In the genomic region with DNA sequence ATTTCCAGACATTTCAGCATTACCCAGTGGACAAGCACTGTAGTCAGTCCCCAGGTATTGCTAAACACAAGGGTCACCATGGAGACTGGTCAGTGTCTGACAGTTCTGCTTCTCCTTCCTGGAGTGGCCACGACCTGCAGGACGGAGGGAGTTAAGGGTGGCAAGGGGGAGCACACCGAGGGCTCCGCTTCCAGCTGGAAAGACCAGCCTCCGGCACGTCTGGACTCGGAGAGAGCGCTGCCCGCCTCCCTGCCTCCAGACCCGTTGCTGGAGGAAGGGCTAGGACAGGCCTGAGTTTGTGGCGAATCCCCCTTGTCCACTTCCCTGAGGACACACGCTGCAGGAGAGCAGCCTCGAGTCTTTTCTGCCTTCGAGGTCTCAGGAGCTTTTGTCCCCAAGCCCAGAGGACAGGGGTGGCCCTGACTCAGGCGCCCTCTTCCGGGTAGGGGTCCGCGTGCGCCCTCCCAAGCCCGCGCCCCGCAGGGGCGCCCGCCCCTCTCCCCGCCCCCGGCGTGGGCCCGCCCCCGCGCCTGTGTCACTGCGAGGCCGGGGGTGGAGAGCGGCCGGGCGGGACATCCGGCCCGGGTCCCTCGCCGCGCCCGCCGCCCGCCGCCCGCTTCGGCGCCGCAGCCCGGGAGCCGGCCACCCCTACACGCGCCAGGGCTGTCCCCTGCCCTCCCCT, we compare ENCODE assay signal across 8 cellular contexts. TPM values are rescaled to one million over a fixed set of nuclear protein-coding genes. Genes with fewer than 3 reads are reported as not detected.
DNase-seq lines count a peak whose midpoint lies in the region; ATAC-seq and TF ChIP-seq lines count a peak whose summit lies in the region.

A gene with protein sequence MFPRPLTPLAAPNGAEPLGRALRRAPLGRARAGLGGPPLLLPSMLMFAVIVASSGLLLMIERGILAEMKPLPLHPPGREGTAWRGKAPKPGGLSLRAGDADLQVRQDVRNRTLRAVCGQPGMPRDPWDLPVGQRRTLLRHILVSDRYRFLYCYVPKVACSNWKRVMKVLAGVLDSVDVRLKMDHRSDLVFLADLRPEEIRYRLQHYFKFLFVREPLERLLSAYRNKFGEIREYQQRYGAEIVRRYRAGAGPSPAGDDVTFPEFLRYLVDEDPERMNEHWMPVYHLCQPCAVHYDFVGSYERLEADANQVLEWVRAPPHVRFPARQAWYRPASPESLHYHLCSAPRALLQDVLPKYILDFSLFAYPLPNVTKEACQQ (plus strand): TSS at position 562 of the 682 bp plus-strand sequence. CDS start 230 bp downstream, outside the sequence.

- DNase-seq in AG04450 (ENCODE audit: low read depth, low spot score): no peak
- peak; percentile 54 for DNase-seq in RKO (ENCODE audit: low spot score)
- peak; percentile 86 for DNase-seq in activated effector memory CD4-positive, alpha-beta T cell treated with anti-CD3 and anti-CD28 coated beads, Interleukin-2, amount 50 U/mL, for 16 hours
- peak; percentile 16 for DNase-seq in fibroblast of the conjunctiva (ENCODE audit: low read depth)
- peak; percentile 59 to 63 for DNase-seq in thyroid gland

- ATAC-seq in GM18505 (IDR thresholded peaks at IDR 0.05; ENCODE audit: unreplicated experiment): peak; percentile 59
- ATAC-seq in HG03196 (IDR thresholded peaks at IDR 0.05; ENCODE audit: unreplicated experiment): peak; percentile 42

- H3K27me3 Mint-ChIP-seq in nephron (ENCODE audit: low read depth): no peaks in the 10 kb centered on the region

- CTCF ChIA-PET in AG04450 (lab: Charles Lee): no interaction called here

- 3 to 5% methylated on average over 10 to 15 of the region's 52 CpGs for WGBS in thyroid gland, 2 donors

- peak within 1 kb of the TSS; percentile 52 for H3K27ac ChIP-seq in AG04450 (ENCODE audit: low read depth, low read length)
- H3K27ac ChIP-seq in thyroid gland: peak within 1 kb of the TSS; percentile 73 to 94 (median 76)

- peaks cover 5% of the 10 kb centered on the region for H3K27me3 ChIP-seq in AG04450 (ENCODE audit: control insufficient read depth, insufficient read depth, low read length)
- H3K27me3 ChIP-seq in thyroid gland: no peaks in the 10 kb centered on the region

- peaks cover 11 to 13% of the 10 kb centered on the region in 2 donors for H3K36me3 ChIP-seq in thyroid gland

- H3K4me1 ChIP-seq in thyroid gland: peaks cover 17 to 21% of the 10 kb centered on the region in 2 donors

- peak; percentile 66 for TF ChIP-seq POLR2A in GM18505 (IDR thresholded peaks at IDR 0.05; ENCODE audit: borderline replicate concordance, extremely low read depth, insufficient read depth, insufficient read length)
- peak in 1 of 2 donors; percentile 56 for TF ChIP-seq POLR2A in thyroid gland (IDR thresholded peaks at IDR 0.05)

- H3K27ac Mint-ChIP-seq in nephron: peak within 1 kb of the TSS; percentile 64 to 78 (median 77)

- no peak; the same call in 1 of the 2 replicates for TF ChIP-seq CTCF in AG04450 (IDR thresholded peaks at IDR 0.05; ENCODE audit: low read depth, low read length)
- TF ChIP-seq CTCF in nephron (IDR thresholded peaks at IDR 0.05; ENCODE audit: unreplicated experiment in 3 of 3): peak in 1 of 3 experiments; percentile 11
- no peak for TF ChIP-seq CTCF in thyroid gland (IDR thresholded peaks at IDR 0.05)

- H3K9me3 Mint-ChIP-seq in nephron: no peaks in the 10 kb centered on the region

- no peaks in the 10 kb centered on the region for H3K9me3 ChIP-seq in AG04450 (ENCODE audit: control insufficient read depth, insufficient read depth, low read length)
- H3K9me3 ChIP-seq in thyroid gland: no peaks in the 10 kb centered on the region

- H3K4me3 ChIP-seq in AG04450 (ENCODE audit: low read depth, low read length) (peak within 1 kb of the TSS; percentile 74), thyroid gland (replicated peaks in 1 of 3) (peak within 1 kb of the TSS; percentile 7 to 93 (median 75))

- H3K4me3 Mint-ChIP-seq in nephron: peak within 1 kb of the TSS; percentile 84 to 89 (median 89)

- POLR2A ChIA-PET in AG04450 (lab: Yijun Ruan, JAX): no interaction called here

- peaks cover 14% of the 10 kb centered on the region for H3K36me3 Mint-ChIP-seq in nephron (ENCODE audit: low read depth)

- peaks cover 11% of the 10 kb centered on the region for H3K4me1 Mint-ChIP-seq in nephron

- intact Hi-C loops in thyroid gland (cut with DNase I): no loop called here

RNA-seq across cellular contexts. Expression of the gene that starts here (rescaled TPM):
- polyA plus RNA-seq in AG04450 (2011; rRNA removed): 19.8 and 21.7 TPM in 2 replicates
- 12.9 and 15.0 TPM in 2 replicates for polyA minus RNA-seq in AG04450 (2011; rRNA and poly(A)+ RNA removed)
- total RNA-seq in thyroid gland: 10 to 100 TPM; 15.7 to 22.6 (median 20.1) TPM
